In genomic region chr1:191895049-191895448, GRCh38 we compare ENCODE assay signal across 20 cellular contexts.
A peak's percentile ranks its signal among the peaks of the same experiment; 100 is the strongest.
DNase-seq lines count a peak whose midpoint lies in the region; TF ChIP-seq lines count a peak whose summit lies in the region.
"Had no signal": no experiment of that assay in that cellular context is flagged by ENCODE, and none has a peak within 500 bp of the region (broad histone marks: within the 10 kb centered on the region; RNA-seq: fewer than 3 reads in every experiment).

No MANE protein-coding gene starts in this region.

- POLR2A ChIA-PET in A673 (lab: Charles Lee; ENCODE audit: low non-redundant PET), result no interaction called here

- no TSS peak for BruUV-seq in A673 (replicated peaks; lab: Mats Ljungman, UMichigan)

- intact Hi-C loops in cardiac septum (cut with DNase I), result no loop called here
- intact Hi-C loops in A673 (cut with micrococcal nuclease; ENCODE audit: unreplicated experiment), result no loop called here

- H3K4me1 ChIP-seq in cardiac muscle cell (ENCODE audit: low read depth) (peaks cover 16% of the 10 kb centered on the region), mesodermal cell (ENCODE audit: control insufficient read depth, insufficient read depth, low read length, poor library complexity, severe bottlenecking) (peaks cover 5% of the 10 kb centered on the region), A673 (ENCODE audit: insufficient read depth, low read length, poor library complexity, severe bottlenecking) (no peaks in the 10 kb centered on the region)
- H3K4me1 ChIP-seq: BE2C; BLaER1 treated with 17β-estradiol and CSF1 and Interleukin-3, amounts not matched to agents 10 nM and 100 nM; HAP-1 had no signal

- H3K4me3 ChIP-seq in cardiac muscle cell (no peak overlapping the region), mesodermal cell (ENCODE audit: extremely low read depth, insufficient read depth, low read length, poor library complexity, severe bottlenecking) (no peak overlapping the region), A673 (ENCODE audit: low read depth, low read length, poor library complexity, severe bottlenecking) (no peak overlapping the region)
- H3K4me3 ChIP-seq: BLaER1 treated with 17β-estradiol and CSF1 and Interleukin-3, amounts not matched to agents 10 nM and 100 nM; GM12878; GM23338; HAP-1 had no signal

- no peaks in the 10 kb centered on the region for H3K27me3 ChIP-seq in cardiac muscle cell
- no peaks in the 10 kb centered on the region for H3K27me3 ChIP-seq in A673 (replicated peaks; ENCODE audit: insufficient read depth, low read depth, low read length, poor library complexity)
- H3K27me3 ChIP-seq: BE2C; BLaER1 treated with 17β-estradiol and CSF1 and Interleukin-3, amounts not matched to agents 10 nM and 100 nM had no signal

- TF ChIP-seq CTCF in cardiac muscle cell (IDR thresholded peaks at IDR 0.05; ENCODE audit: low read depth, low read length) (no peak), A673 (conservative IDR thresholded peaks at IDR 0.05; ENCODE audit: low read depth, low read length) (no peak)

- H3K27ac ChIP-seq in cardiac muscle cell (peak overlapping the region; percentile 56), mesodermal cell (ENCODE audit: low read depth, low read length, severe bottlenecking) (peak overlapping the region; percentile 11), A673 (ENCODE audit: low read depth, low read length, poor library complexity, severe bottlenecking) (no peak overlapping the region)
- H3K27ac ChIP-seq: 22Rv1; BLaER1 treated with 17β-estradiol and CSF1 and Interleukin-3, amounts not matched to agents 10 nM and 100 nM had no signal

- H3K9me3 ChIP-seq in cardiac muscle cell (ENCODE audit: low read depth) (no peaks in the 10 kb centered on the region), mesodermal cell (ENCODE audit: control insufficient read depth, low read length) (no peaks in the 10 kb centered on the region), A673 (ENCODE audit: low read depth, low read length, poor library complexity, severe bottlenecking) (peaks cover 11% of the 10 kb centered on the region)
- H3K9me3 ChIP-seq: BE2C; BLaER1 treated with 17β-estradiol and CSF1 and Interleukin-3, amounts not matched to agents 10 nM and 100 nM; Caco-2; HAP-1 had no signal

- WGBS in mesodermal cell (ENCODE audit: insufficient coverage in 2 of 2), 2 experiments, result 86 to 100% methylated on average over 1 of the region's 2 CpGs

- H3K36me3 ChIP-seq in cardiac muscle cell (no peaks in the 10 kb centered on the region), mesodermal cell (ENCODE audit: control insufficient read depth, insufficient read depth, low read length) (no peaks in the 10 kb centered on the region), A673 (ENCODE audit: insufficient read depth, low read length, poor library complexity, severe bottlenecking) (no peaks in the 10 kb centered on the region)
- H3K36me3 ChIP-seq: BE2C; BLaER1 treated with 17β-estradiol and CSF1 and Interleukin-3, amounts not matched to agents 10 nM and 100 nM; HAP-1 had no signal

- CTCF ChIA-PET in A673 (lab: Charles Lee), result no interaction called here

- no peak for DNase-seq in cardiac muscle cell (ENCODE audit: low read depth in 1 of 2, low spot score in 1 of 2)
- no peak for DNase-seq in cardiac septum (ENCODE audit: low spot score)
- DNase-seq in amniotic epithelial cell (ENCODE audit: low read depth), result peak; percentile 6
- no peak for DNase-seq in COLO668 (lab: John Stamatoyannopoulos, UW; ENCODE audit: unreplicated experiment)
- no peak for DNase-seq in A673 (ENCODE audit: low spot score)
- DNase-seq: ACHN; AML-193; BE2C; CD4-positive, alpha-beta memory T cell; DMS79; EL; GDM1; HFFc6 had no signal
